Comparison of ENCODE assay signal across 10 cellular contexts in genomic region chr15:57118013-57118799, GRCh38.
DNase-seq lines count a peak whose midpoint lies in the region; ATAC-seq and TF ChIP-seq lines count a peak whose summit lies in the region.
"Had no signal": no experiment of that assay in that cellular context is flagged by ENCODE, and none has a peak within 500 bp of the region (broad histone marks: within the 10 kb centered on the region; RNA-seq: fewer than 3 reads in every experiment).

No MANE protein-coding gene starts in this region.

- TF ChIP-seq CTCF in kidney epithelial cell (IDR thresholded peaks at IDR 0.05; ENCODE audit: insufficient read depth, low read length, poor library complexity, severe bottlenecking): no peak

- peaks cover 38% of the 10 kb centered on the region for H3K4me1 Mint-ChIP-seq in activated T-helper 2 cell treated with anti-CD3 and anti-CD28 coated beads, Interferon-gamma antibody, Interleukin-2, Interleukin-4, amounts not matched to agents 10 μg/mL and 5 μg/mL and 100 μg/mL, durations not matched to agents 14 hours and 24 hours and 36 hours (ENCODE audit: low read depth)

- POLR2A ChIA-PET in HEK293T (lab: Yijun Ruan, JAX): no interaction called here

- peak overlapping the region; percentile 85 for H3K27ac Mint-ChIP-seq in activated T-helper 2 cell treated with anti-CD3 and anti-CD28 coated beads, Interferon-gamma antibody, Interleukin-2, Interleukin-4, amounts not matched to agents 10 μg/mL and 5 μg/mL and 100 μg/mL, durations not matched to agents 14 hours and 24 hours and 36 hours

- intact Hi-C loops in activated T-helper 2 cell treated with anti-CD3 and anti-CD28 coated beads, Interferon-gamma antibody, Interleukin-2, Interleukin-4, amounts not matched to agents 10 μg/mL and 5 μg/mL and 100 μg/mL, durations not matched to agents 14 hours and 24 hours and 36 hours (cut with micrococcal nuclease): no loop called here

- ATAC-seq in HG02798 (IDR thresholded peaks at IDR 0.05; ENCODE audit: poor library complexity, unreplicated experiment): peak; percentile 46
- no peak for ATAC-seq in GM18502 (IDR thresholded peaks at IDR 0.05; ENCODE audit: poor library complexity, unreplicated experiment)
- no peak for ATAC-seq in HG02759 (IDR thresholded peaks at IDR 0.05; ENCODE audit: unreplicated experiment)

- no peak overlapping the region for H3K4me3 ChIP-seq in kidney epithelial cell (ENCODE audit: low read depth, low read length)

- CTCF ChIA-PET in HEK293T (lab: Yijun Ruan, JAX): no interaction called here

- H3K27me3 Mint-ChIP-seq in activated T-helper 2 cell treated with anti-CD3 and anti-CD28 coated beads, Interferon-gamma antibody, Interleukin-2, Interleukin-4, amounts not matched to agents 10 μg/mL and 5 μg/mL and 100 μg/mL, durations not matched to agents 14 hours and 24 hours and 36 hours (ENCODE audit: low read depth): no peaks in the 10 kb centered on the region
- H3K27me3 Mint-ChIP-seq: naive B cell had no signal

- no peaks in the 10 kb centered on the region for H3K9me3 Mint-ChIP-seq in activated T-helper 2 cell treated with anti-CD3 and anti-CD28 coated beads, Interferon-gamma antibody, Interleukin-2, Interleukin-4, amounts not matched to agents 10 μg/mL and 5 μg/mL and 100 μg/mL, durations not matched to agents 14 hours and 24 hours and 36 hours
- H3K9me3 Mint-ChIP-seq: naive B cell had no signal

- peak overlapping the region; percentile 24 for H3K4me3 Mint-ChIP-seq in activated T-helper 2 cell treated with anti-CD3 and anti-CD28 coated beads, Interferon-gamma antibody, Interleukin-2, Interleukin-4, amounts not matched to agents 10 μg/mL and 5 μg/mL and 100 μg/mL, durations not matched to agents 14 hours and 24 hours and 36 hours (ENCODE audit: low read depth)
- H3K4me3 Mint-ChIP-seq: naive B cell had no signal

- H3K36me3 Mint-ChIP-seq in activated T-helper 2 cell treated with anti-CD3 and anti-CD28 coated beads, Interferon-gamma antibody, Interleukin-2, Interleukin-4, amounts not matched to agents 10 μg/mL and 5 μg/mL and 100 μg/mL, durations not matched to agents 14 hours and 24 hours and 36 hours (ENCODE audit: low read depth): peaks cover 30% of the 10 kb centered on the region
- H3K36me3 Mint-ChIP-seq: naive B cell had no signal

- no peaks in the 10 kb centered on the region for H3K27me3 ChIP-seq in kidney epithelial cell (ENCODE audit: control insufficient read depth, insufficient read depth, low read length)

- DNase-seq in A172 (ENCODE audit: low spot score): peak; percentile 11
- DNase-seq in activated T-helper 2 cell treated with anti-CD3 and anti-CD28 coated beads, Interferon-gamma antibody, Interleukin-2, Interleukin-4, amounts not matched to agents 10 μg/mL and 5 μg/mL and 100 μg/mL, durations not matched to agents 14 hours and 24 hours and 36 hours (ENCODE audit: low spot score): no peak
- peak; percentile 23 for DNase-seq in kidney epithelial cell (ENCODE audit: low read depth)
- DNase-seq in NCI-H510A treated with DMSO at 0.1 percent for 48 hours (lab: John Stamatoyannopoulos, UW): no peak
- no peak for DNase-seq in HEK293T (ENCODE audit: extremely low spot score)
- DNase-seq: naive B cell; stimulated activated naive CD4-positive, alpha-beta T cell had no signal

- H3K36me3 ChIP-seq in kidney epithelial cell (ENCODE audit: control insufficient read depth, insufficient read depth, low read length): no peaks in the 10 kb centered on the region

TF ChIP-seq in HEK293T, 16 proteins besides CTCF, POLR2A, EP300 and RAD21:
- no peak for TF ChIP-seq TARDBP (IDR thresholded peaks at IDR 0.05)
- no peak for TF ChIP-seq FOXA1 (IDR thresholded peaks at IDR 0.05)
- TF ChIP-seq ARNT (IDR thresholded peaks at IDR 0.05): no peak
- TF ChIP-seq CTBP1 (IDR thresholded peaks at IDR 0.05; ENCODE audit: borderline replicate concordance): no peak
- TF ChIP-seq L3MBTL2 (conservative IDR thresholded peaks at IDR 0.05): no peak
- TF ChIP-seq ZNF384 (IDR thresholded peaks at IDR 0.05): no peak
- TF ChIP-seq BHLHE40 (IDR thresholded peaks at IDR 0.05; ENCODE audit: borderline replicate concordance): no peak
- TF ChIP-seq LEF1 (IDR thresholded peaks at IDR 0.05; ENCODE audit: borderline replicate concordance): no peak
- no peak for TF ChIP-seq FOXM1 (IDR thresholded peaks at IDR 0.05; ENCODE audit: borderline replicate concordance)
- TF ChIP-seq SUZ12 (IDR thresholded peaks at IDR 0.05): no peak
- TF ChIP-seq HDGF (IDR thresholded peaks at IDR 0.05; ENCODE audit: borderline replicate concordance): no peak
- no peak for TF ChIP-seq NFRKB (IDR thresholded peaks at IDR 0.05)
- no peak for TF ChIP-seq FOXK2 (IDR thresholded peaks at IDR 0.05)
- TF ChIP-seq PKNOX1 (IDR thresholded peaks at IDR 0.05): no peak
- TF ChIP-seq ELF4 (IDR thresholded peaks at IDR 0.05): no peak
- TF ChIP-seq SP1 (IDR thresholded peaks at IDR 0.05): no peak

Comparison
In these comparisons a context has a peak if more than half of its experiments do, and no peak if none do; other contexts are left out.
1. DNase-seq: peak in A172 (single experiment) and kidney epithelial cell (single experiment); none in activated T-helper 2 cell treated with anti-CD3 and anti-CD28 coated beads, Interferon-gamma antibody, Interleukin-2, Interleukin-4, amounts not matched to agents 10 μg/mL and 5 μg/mL and 100 μg/mL, durations not matched to agents 14 hours and 24 hours and 36 hours (single experiment), NCI-H510A treated with DMSO at 0.1 percent for 48 hours (single experiment) and HEK293T (single experiment).